29 cellular contexts compared by ENCODE assay signal in genomic region chr12:13452955-13453570, GRCh38.
DNase-seq lines count a peak whose midpoint lies in the region; ATAC-seq, FAIRE-seq and TF ChIP-seq lines count a peak whose summit lies in the region.
"Had no signal": no experiment of that assay in that cellular context is flagged by ENCODE, and none has a peak within 500 bp of the region (broad histone marks: within the 10 kb centered on the region; RNA-seq: fewer than 3 reads in every experiment).

No MANE protein-coding gene starts in this region.

- no peak overlapping the region for H3K4me3 Mint-ChIP-seq in natural killer cell treated with Interleukin-12 subunit alpha and Interleukin-12 subunit beta and Interleukin-15 and Interleukin-18, amount 100 ng/mL, for 72 hours
- H3K4me3 Mint-ChIP-seq: activated naive CD8-positive, alpha-beta T cell treated with anti-CD3 and anti-CD28 coated beads, Interleukin-2, amount 10 ng/mL, durations not matched to agents 7 days and 5 days; dendritic cell treated with granulocyte-macrophage colony-stimulating factor and Interleukin-4, amounts not matched to agents 40 ng/mL and 50 ng/mL, for 4 days; naive thymus-derived CD8-positive, alpha-beta T cell; stimulated activated naive CD8-positive, alpha-beta T cell treated with anti-CD3 and anti-CD28 coated beads, Interleukin-15, Interleukin-2, amounts not matched to agents 100 ng/mL and 50 ng/mL, for 24 hours had no signal

- no peak overlapping the region for H3K27ac ChIP-seq in substantia nigra (ENCODE audit: low read depth, low read length, poor library complexity, severe bottlenecking)
- H3K27ac ChIP-seq: gastroesophageal sphincter, SJSA1, thyroid gland, vagina had no signal

- H3K9me3 Mint-ChIP-seq in natural killer cell treated with Interleukin-12 subunit alpha and Interleukin-12 subunit beta and Interleukin-15 and Interleukin-18, amount 100 ng/mL, for 72 hours = no peaks in the 10 kb centered on the region
- H3K9me3 Mint-ChIP-seq: activated naive CD8-positive, alpha-beta T cell treated with anti-CD3 and anti-CD28 coated beads, Interleukin-2, amount 10 ng/mL, durations not matched to agents 7 days and 5 days; dendritic cell treated with granulocyte-macrophage colony-stimulating factor and Interleukin-4, amounts not matched to agents 40 ng/mL and 50 ng/mL, for 4 days; stimulated activated naive CD8-positive, alpha-beta T cell treated with anti-CD3 and anti-CD28 coated beads, Interleukin-15, Interleukin-2, amounts not matched to agents 100 ng/mL and 50 ng/mL, for 24 hours had no signal

- TF ChIP-seq POLR2A in GM12891 (IDR thresholded peaks at IDR 0.05; ENCODE audit: low read depth, low read length) = no peak

- TF ChIP-seq RAD21 in Ishikawa (IDR thresholded peaks at IDR 0.05; ENCODE audit: low read depth) = peak; percentile 13; the same call in 1 of the 2 replicates

- DNase-seq in NCI-H345 (lab: John Stamatoyannopoulos, UW) (peak; percentile 47), NCI-H345 treated with DMSO at 0.1 percent for 48 hours (lab: John Stamatoyannopoulos, UW; ENCODE audit: unreplicated experiment) (no peak), frontal cortex (ENCODE audit: low spot score in 2 of 2) (peak in 1 of 2 donors; percentile 1), substantia nigra (lab: John Stamatoyannopoulos, UW) (peak in 32 of 49 donors; percentile 2 to 70 (median 22)), GM12891 (ENCODE audit: insufficient read length, low spot score) (no peak)
- DNase-seq in activated CD4-positive, CD25-positive, alpha-beta regulatory T cell (lab: John Stamatoyannopoulos, UW) = no peak
- DNase-seq in natural killer cell treated with Interleukin-12 subunit alpha and Interleukin-12 subunit beta and Interleukin-15 and Interleukin-18, amount 100 ng/mL, for 72 hours (ENCODE audit: low spot score) = no peak
- DNase-seq: activated CD4-positive, CD25-positive, alpha-beta regulatory T cell treated with anti-CD3 and anti-CD28 coated beads, Interleukin-2, amount 50 U/mL, for 72 hours; activated effector memory CD4-positive, alpha-beta T cell treated with anti-CD3 and anti-CD28 coated beads, Interleukin-2, amount 50 U/mL, for 16 hours; activated naive CD8-positive, alpha-beta T cell treated with anti-CD3 and anti-CD28 coated beads, Interleukin-2, amount 10 ng/mL, durations not matched to agents 7 days and 5 days; central memory CD4-positive, alpha-beta T cell; COR-L47; KBM-7; left ventricle myocardium superior; MG63; naive thymus-derived CD8-positive, alpha-beta T cell; NCI-H146; NCI-H526; thyroid gland had no signal

- H3K27me3 Mint-ChIP-seq in natural killer cell treated with Interleukin-12 subunit alpha and Interleukin-12 subunit beta and Interleukin-15 and Interleukin-18, amount 100 ng/mL, for 72 hours = no peaks in the 10 kb centered on the region
- H3K27me3 Mint-ChIP-seq: activated naive CD8-positive, alpha-beta T cell treated with anti-CD3 and anti-CD28 coated beads, Interleukin-2, amount 10 ng/mL, durations not matched to agents 7 days and 5 days; dendritic cell treated with granulocyte-macrophage colony-stimulating factor and Interleukin-4, amounts not matched to agents 40 ng/mL and 50 ng/mL, for 4 days had no signal

- no peaks in the 10 kb centered on the region for H3K4me1 Mint-ChIP-seq in natural killer cell treated with Interleukin-12 subunit alpha and Interleukin-12 subunit beta and Interleukin-15 and Interleukin-18, amount 100 ng/mL, for 72 hours (ENCODE audit: low read depth in 2 of 2)
- H3K4me1 Mint-ChIP-seq: activated naive CD8-positive, alpha-beta T cell treated with anti-CD3 and anti-CD28 coated beads, Interleukin-2, amount 10 ng/mL, durations not matched to agents 7 days and 5 days; naive thymus-derived CD8-positive, alpha-beta T cell had no signal

- TF ChIP-seq EP300 in Ishikawa (IDR thresholded peaks at IDR 0.05; ENCODE audit: borderline replicate concordance) = no peak

- H3K36me3 Mint-ChIP-seq in natural killer cell treated with Interleukin-12 subunit alpha and Interleukin-12 subunit beta and Interleukin-15 and Interleukin-18, amount 100 ng/mL, for 72 hours = no peaks in the 10 kb centered on the region
- H3K36me3 Mint-ChIP-seq: activated naive CD8-positive, alpha-beta T cell treated with anti-CD3 and anti-CD28 coated beads, Interleukin-2, amount 10 ng/mL, durations not matched to agents 7 days and 5 days; naive thymus-derived CD8-positive, alpha-beta T cell had no signal

- H3K27ac Mint-ChIP-seq in natural killer cell treated with Interleukin-12 subunit alpha and Interleukin-12 subunit beta and Interleukin-15 and Interleukin-18, amount 100 ng/mL, for 72 hours = no peak overlapping the region
- H3K27ac Mint-ChIP-seq: activated naive CD8-positive, alpha-beta T cell treated with anti-CD3 and anti-CD28 coated beads, Interleukin-2, amount 10 ng/mL, durations not matched to agents 7 days and 5 days; dendritic cell treated with granulocyte-macrophage colony-stimulating factor and Interleukin-4, amounts not matched to agents 40 ng/mL and 50 ng/mL, for 4 days; naive thymus-derived CD8-positive, alpha-beta T cell; stimulated activated naive CD8-positive, alpha-beta T cell treated with anti-CD3 and anti-CD28 coated beads, Interleukin-15, Interleukin-2, amounts not matched to agents 100 ng/mL and 50 ng/mL, for 24 hours had no signal

- ATAC-seq in natural killer cell treated with Interleukin-12 subunit alpha and Interleukin-12 subunit beta and Interleukin-15 and Interleukin-18, amount 100 ng/mL, for 72 hours = no peak
- ATAC-seq: gastroesophageal sphincter; HCT116; left ventricle myocardium superior; naive thymus-derived CD8-positive, alpha-beta T cell had no signal

- FAIRE-seq in frontal cortex (lab: Jason Lieb, UNC) (peak; percentile 39), GM12891 (lab: Jason Lieb, UNC) (no peak)
- FAIRE-seq: astrocyte, endometrium, islet of Langerhans had no signal

TF ChIP-seq in Ishikawa, 13 proteins besides CTCF, POLR2A, EP300 and RAD21 (continues in another document):
- TF ChIP-seq TEAD4 (IDR thresholded peaks at IDR 0.05) (no peak), CEBPB (IDR thresholded peaks at IDR 0.05) (no peak), REST (IDR thresholded peaks at IDR 0.05; ENCODE audit: low read depth) (no peak), YY1 (IDR thresholded peaks at IDR 0.05; ENCODE audit: low read depth) (no peak)
- TF ChIP-seq, protein P1, sequence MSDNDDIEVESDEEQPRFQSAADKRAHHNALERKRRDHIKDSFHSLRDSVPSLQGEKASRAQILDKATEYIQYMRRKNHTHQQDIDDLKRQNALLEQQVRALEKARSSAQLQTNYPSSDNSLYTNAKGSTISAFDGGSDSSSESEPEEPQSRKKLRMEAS (IDR thresholded peaks at IDR 0.05) = no peak

TF ChIP-seq in GM12891, 5 proteins besides CTCF, POLR2A, EP300 and RAD21:
- TF ChIP-seq POLR2AphosphoS5 (IDR thresholded peaks at IDR 0.05; ENCODE audit: low read depth, low read length) (no peak), SPI1 (IDR thresholded peaks at IDR 0.05; ENCODE audit: low read depth, low read length) (no peak), POU2F2 (IDR thresholded peaks at IDR 0.05; ENCODE audit: low read depth, low read length) (no peak), PAX5 (IDR thresholded peaks at IDR 0.05; ENCODE audit: insufficient read depth, low read length, severe bottlenecking) (no peak), TAF1 (IDR thresholded peaks at IDR 0.05; ENCODE audit: low read depth, low read length) (no peak)

Comparison
In these comparisons a context has a peak if more than half of its experiments do, and no peak if none do; other contexts are left out.
1. DNase-seq: peak in NCI-H345 (single experiment) and substantia nigra (32 of 49); none in NCI-H345 treated with DMSO at 0.1 percent for 48 hours (single experiment), activated CD4-positive, CD25-positive, alpha-beta regulatory T cell (0 of 4), natural killer cell treated with Interleukin-12 subunit alpha and Interleukin-12 subunit beta and Interleukin-15 and Interleukin-18, amount 100 ng/mL, for 72 hours (single experiment) and GM12891 (single experiment).